Comparison of ENCODE assay signal across 28 cellular contexts in genomic region chr9:73745598-73745997, GRCh38.
A peak's percentile ranks its signal among the peaks of the same experiment; 100 is the strongest.
DNase-seq lines count a peak whose midpoint lies in the region; ATAC-seq, FAIRE-seq and TF ChIP-seq lines count a peak whose summit lies in the region.
"Had no signal": no experiment of that assay in that cellular context is flagged by ENCODE, and none has a peak within 500 bp of the region (broad histone marks: within the 10 kb centered on the region; RNA-seq: fewer than 3 reads in every experiment).

No MANE protein-coding gene starts in this region.

- no peak overlapping the region for H3K9ac ChIP-seq in HepG2 (ENCODE audit: insufficient read depth, low read depth, low read length)
- H3K9ac ChIP-seq: BLaER1; BLaER1 treated with 17β-estradiol and CSF1 and Interleukin-3, amounts not matched to agents 10 nM and 100 nM had no signal

- intact Hi-C loops in HepG2 (cut with micrococcal nuclease; ENCODE audit: unreplicated experiment) = no loop called here
- intact Hi-C loops in right lobe of liver (cut with DNase I) = no loop called here

- no peaks in the 10 kb centered on the region for H3K79me2 ChIP-seq in HepG2 (ENCODE audit: insufficient read depth, low read length)

- in situ Hi-C loops in HepG2 (cut with HindIII; ENCODE audit: extremely low pct_ligation_motif_present, low pct_unique_long_range_greater_than_20kb) = no loop called here

- no peak overlapping the region for H3K4me2 ChIP-seq in HepG2 (ENCODE audit: low read depth, low read length)
- H3K4me2 ChIP-seq: A549; BLaER1; BLaER1 treated with 17β-estradiol and CSF1 and Interleukin-3, amounts not matched to agents 10 nM and 100 nM had no signal

- DNase-seq in HepG2 (ENCODE audit: low spot score) (no peak), right lobe of liver (no peak)
- DNase-seq: 8988T; ACHN; AML-193; BE2C; C1 segment of cervical spinal cord; Caco-2; Calu3; CD4-positive, alpha-beta memory T cell; CD4-positive, alpha-beta T cell; CD4-positive, CD25-positive, alpha-beta regulatory T cell; CD8-positive, alpha-beta memory T cell; CD8-positive, alpha-beta T cell; COR-L47; DMS 273 treated with DMSO at 0.1 percent for 48 hours; DMS153; DMS53; DMS79; DMS79 treated with DMSO at 0.1 percent for 48 hours; DND-41; EL had no signal

- H3K4me3 ChIP-seq in HepG2 (replicated peaks in 1 of 3; ENCODE audit: insufficient read depth in 1 of 3, low read depth in 2 of 3, low read length in 3 of 3) (no peak overlapping the region), right lobe of liver (no peak overlapping the region)
- H3K4me3 ChIP-seq: A549; BLaER1; BLaER1 treated with 17β-estradiol and CSF1 and Interleukin-3, amounts not matched to agents 10 nM and 100 nM had no signal

- TF ChIP-seq RAD21 in HepG2 (CRISPR knock-in tag; IDR thresholded peaks at IDR 0.05) = no peak

- POLR2A ChIA-PET in HepG2 (lab: Yijun Ruan, JAX) = no interaction called here

- WGBS in HepG2 (ENCODE audit: low lambda C conversion rate) = 0% methylated on average over 3 of the region's 3 CpGs
- WGBS in right lobe of liver (ENCODE audit: insufficient coverage, low coverage, low lambda C conversion rate, missing lambda C conversion rate) = 73% methylated on average over 3 of the region's 3 CpGs

- H3K27me3 ChIP-seq in HepG2 (ENCODE audit: control insufficient read depth in 1 of 2, insufficient read depth in 2 of 2, low read length in 2 of 2) (no peaks in the 10 kb centered on the region), right lobe of liver (no peaks in the 10 kb centered on the region)
- H3K27me3 ChIP-seq: BE2C; BLaER1; BLaER1 treated with 17β-estradiol and CSF1 and Interleukin-3, amounts not matched to agents 10 nM and 100 nM had no signal

- BruUV-seq in HepG2 (replicated peaks; lab: Mats Ljungman, UMichigan) = no TSS peak

- H3K36me3 ChIP-seq in HepG2 (replicated peaks in 1 of 2; ENCODE audit: control insufficient read depth in 1 of 2, insufficient read depth in 2 of 2, low read length in 2 of 2) (no peaks in the 10 kb centered on the region), right lobe of liver (no peaks in the 10 kb centered on the region)
- H3K36me3 ChIP-seq: BE2C; BLaER1; BLaER1 treated with 17β-estradiol and CSF1 and Interleukin-3, amounts not matched to agents 10 nM and 100 nM had no signal

- TF ChIP-seq EP300 in HepG2 (IDR thresholded peaks at IDR 0.05; ENCODE audit: low read depth in 2 of 2, low read length in 2 of 2) (no peak), HepG2 (CRISPR knock-in tag; IDR thresholded peaks at IDR 0.05; ENCODE audit: borderline replicate concordance) (no peak)

- ATAC-seq in HepG2 (no peak), right lobe of liver (no peak)
- ATAC-seq: A549; CD8-positive, alpha-beta T cell had no signal

- no peak overlapping the region for H2AFZ ChIP-seq in HepG2 (ENCODE audit: low read length)

- no peaks in the 10 kb centered on the region for H3K9me3 ChIP-seq in HepG2 (ENCODE audit: low read length)
- H3K9me3 ChIP-seq in right lobe of liver = no peaks in the 10 kb centered on the region
- H3K9me3 ChIP-seq: A549, BE2C, Caco-2 had no signal

- H4K20me1 ChIP-seq in HepG2 (ENCODE audit: insufficient read depth, low read length) = no peaks in the 10 kb centered on the region
- H4K20me1 ChIP-seq: BLaER1; BLaER1 treated with 17β-estradiol and CSF1 and Interleukin-3, amounts not matched to agents 10 nM and 100 nM had no signal

- H3K27ac ChIP-seq in HepG2 (ENCODE audit: extremely low read length, insufficient read depth, low read length) (no peak overlapping the region), right lobe of liver (no peak overlapping the region)
- H3K27ac ChIP-seq: 22Rv1; A549; BLaER1; BLaER1 treated with 17β-estradiol and CSF1 and Interleukin-3, amounts not matched to agents 10 nM and 100 nM; C4-2B had no signal

- H3K4me1 ChIP-seq in HepG2 (ENCODE audit: insufficient read depth, low read length) = no peaks in the 10 kb centered on the region
- H3K4me1 ChIP-seq in right lobe of liver = no peaks in the 10 kb centered on the region
- H3K4me1 ChIP-seq: A549; BLaER1; BLaER1 treated with 17β-estradiol and CSF1 and Interleukin-3, amounts not matched to agents 10 nM and 100 nM; Caco-2 had no signal

- CTCF ChIA-PET in HepG2 (lab: Yijun Ruan, JAX; ENCODE audit: low intra/inter-chr PET ratio, low total read pairs) = no interaction called here

- no peak for TF ChIP-seq POLR2A in HepG2 (IDR thresholded peaks at IDR 0.05; ENCODE audit: insufficient read depth in 1 of 2, low read depth in 2 of 2, low read length in 2 of 2)
- no peak for TF ChIP-seq POLR2A in right lobe of liver (IDR thresholded peaks at IDR 0.05)

- no peak for FAIRE-seq in HepG2 (lab: Jason Lieb, UNC)
- FAIRE-seq: A549, D721Med had no signal

- TF ChIP-seq CTCF in HepG2 (CRISPR knock-in tag; IDR thresholded peaks at IDR 0.05) = no peak
- TF ChIP-seq CTCF in right lobe of liver (IDR thresholded peaks at IDR 0.05) = no peak

TF ChIP-seq in HepG2, 621 proteins besides CTCF, POLR2A, EP300 and RAD21:
- TF ChIP-seq MNT (IDR thresholded peaks at IDR 0.05) (peak; percentile 99), AHR (CRISPR knock-in tag; IDR thresholded peaks at IDR 0.05) (no peak), ZNF558 (CRISPR knock-in tag; IDR thresholded peaks at IDR 0.05; ENCODE audit: borderline replicate concordance) (no peak)
